ENCODE assay signal across 15 cellular contexts in genomic region chr2:69305166-69305565, GRCh38.
DNase-seq lines count a peak whose midpoint lies in the region; ATAC-seq and TF ChIP-seq lines count a peak whose summit lies in the region.
"Had no signal": no experiment of that assay in that cellular context is flagged by ENCODE, and none has a peak within 500 bp of the region (broad histone marks: within the 10 kb centered on the region; RNA-seq: fewer than 3 reads in every experiment).

No MANE protein-coding gene starts in this region.

- H3K27ac Mint-ChIP-seq in endodermal cell: no peak overlapping the region
- H3K27ac Mint-ChIP-seq: CD4-positive, alpha-beta memory T cell had no signal

- TF ChIP-seq CTCF in HEK293 (tag by site-specific recombination; IDR thresholded peaks at IDR 0.05) (no peak), endodermal cell (conservative IDR thresholded peaks at IDR 0.05) (no peak), osteoblast (IDR thresholded peaks at IDR 0.05; ENCODE audit: extremely low read depth, low read depth, low read length) (no peak)

- no peak overlapping the region for H2BK5ac ChIP-seq in trophoblast cell (ENCODE audit: low read depth, low read length, poor library complexity)

- no peak overlapping the region for H2BK120ac ChIP-seq in trophoblast cell (ENCODE audit: insufficient read depth, low read length, poor library complexity)

- H3K27ac ChIP-seq in HEK293 (ENCODE audit: extremely low read depth, low read depth, low read length) (no peak overlapping the region), endodermal cell (ENCODE audit: low read depth, low read length) (no peak overlapping the region), osteoblast (ENCODE audit: low read depth, low read length) (no peak overlapping the region), trophoblast cell (ENCODE audit: low read depth, low read length) (no peak overlapping the region)

- H3K36me3 Mint-ChIP-seq in endodermal cell (ENCODE audit: low read depth): no peaks in the 10 kb centered on the region
- H3K36me3 Mint-ChIP-seq: CD4-positive, alpha-beta memory T cell had no signal

- H3K14ac ChIP-seq in trophoblast cell (ENCODE audit: low read length): no peak overlapping the region

- H3K9ac ChIP-seq in endodermal cell (ENCODE audit: extremely low read depth, low read length, poor library complexity, severe bottlenecking) (no peak overlapping the region), trophoblast cell (ENCODE audit: low read length) (no peak overlapping the region)

- H3K9me3 Mint-ChIP-seq in endodermal cell: peaks cover 5% of the 10 kb centered on the region

- peaks cover 52% of the 10 kb centered on the region for H3K27me3 Mint-ChIP-seq in endodermal cell (ENCODE audit: insufficient read depth)

- H3K4me3 Mint-ChIP-seq in endodermal cell: no peak overlapping the region

- no peak overlapping the region for H3K4me3 ChIP-seq in HEK293 (ENCODE audit: low read depth, low read length)
- H3K4me3 ChIP-seq in endodermal cell (ENCODE audit: low read length): no peak overlapping the region
- no peak overlapping the region for H3K4me3 ChIP-seq in osteoblast (ENCODE audit: insufficient read depth, low read length)
- no peak overlapping the region for H3K4me3 ChIP-seq in trophoblast cell (ENCODE audit: low read depth, low read length)

- H3K23ac ChIP-seq in trophoblast cell (ENCODE audit: low read length): no peak overlapping the region

- H3K4ac ChIP-seq in trophoblast cell (ENCODE audit: low read depth, low read length): no peak overlapping the region

- peaks cover 5% of the 10 kb centered on the region for H3K79me1 ChIP-seq in trophoblast cell (ENCODE audit: low read length)

- H3K36me3 ChIP-seq in HEK293 (ENCODE audit: control insufficient read depth in 2 of 2, insufficient read depth in 1 of 2, low read length in 2 of 2) (no peaks in the 10 kb centered on the region), endodermal cell (ENCODE audit: control insufficient read depth, insufficient read depth, low read length) (no peaks in the 10 kb centered on the region), osteoblast (ENCODE audit: insufficient read depth, low read length) (no peaks in the 10 kb centered on the region), trophoblast cell (ENCODE audit: control insufficient read depth in 1 of 2, insufficient read depth in 2 of 2, low read length in 2 of 2) (peaks cover 0 to 2% of the 10 kb centered on the region in 2 experiments)

- 89 to 90% methylated on average over 4 to 7 of the region's 7 CpGs for WGBS in endodermal cell (ENCODE audit: insufficient coverage in 1 of 2, insufficient read length in 1 of 2), 2 experiments
- no CpG with 5 or more reads among the region's 7 CpGs for WGBS in trophoblast cell (ENCODE audit: extremely low coverage, insufficient coverage, insufficient read length)

- H3K79me2 ChIP-seq in osteoblast (ENCODE audit: insufficient read depth, low read length) (no peaks in the 10 kb centered on the region), trophoblast cell (ENCODE audit: control insufficient read depth, insufficient read depth, low read length, poor library complexity) (peaks cover 2% of the 10 kb centered on the region)

- H2AFZ ChIP-seq in osteoblast (ENCODE audit: low read length) (no peak overlapping the region), trophoblast cell (ENCODE audit: insufficient read depth, low read length, poor library complexity) (no peak overlapping the region)

- POLR2A ChIA-PET in HEK293 (lab: Yijun Ruan, JAX): interaction anchor here (0.6 to 0.7 kb wide), 4 partner anchors 17 to 232 kb away, joined by 4 to 9 read pairs (median 5); no protein-coding TSS in a partner anchor

- H3K4me2 ChIP-seq in osteoblast (ENCODE audit: insufficient read depth, low read length) (no peak overlapping the region), trophoblast cell (ENCODE audit: low read length) (no peak overlapping the region)

- H3K4me1 ChIP-seq in HEK293 (ENCODE audit: control insufficient read depth, insufficient read depth, low read length) (peaks cover 2% of the 10 kb centered on the region; the same call in 1 of the 2 replicates), endodermal cell (ENCODE audit: control insufficient read depth, insufficient read depth, low read length) (peaks cover 3% of the 10 kb centered on the region), osteoblast (ENCODE audit: insufficient read depth, low read length) (peaks cover 33% of the 10 kb centered on the region), trophoblast cell (ENCODE audit: control insufficient read depth in 1 of 2, insufficient read depth in 2 of 2, low read length in 2 of 2) (peaks cover under 1 to 17% of the 10 kb centered on the region in 2 experiments)

- no peak overlapping the region for H2AK5ac ChIP-seq in trophoblast cell (ENCODE audit: low read length)

- peaks cover 23% of the 10 kb centered on the region for H3K4me1 Mint-ChIP-seq in endodermal cell

- H4K20me1 ChIP-seq in osteoblast (ENCODE audit: insufficient read depth, low read length): no peaks in the 10 kb centered on the region

- peak; percentile 50 for DNase-seq in endodermal cell
- DNase-seq in osteoblast (ENCODE audit: insufficient read length, low spot score, missing footprints): peak; percentile 63
- no peak for DNase-seq in stimulated activated naive CD4-positive, alpha-beta T cell treated with Interleukin-2 at 50 U/mL for 16 hours (lab: John Stamatoyannopoulos, UW)
- no peak for DNase-seq in trophoblast cell
- DNase-seq: 8988T; C1 segment of cervical spinal cord; Calu3; CD4-positive, alpha-beta memory T cell; COR-L47; DMS79 treated with DMSO at 0.1 percent for 48 hours; GF-D8; GM23248; HCEC 1CT had no signal

- CTCF ChIA-PET in HEK293 (lab: Yijun Ruan, JAX): interaction anchor here (0.5 to 2.2 kb wide), 6 partner anchors 15 to 380 kb away, joined by 3 to 7 read pairs (median 3); partner anchors contain the start of gene ANTXR1

- H3K18ac ChIP-seq in trophoblast cell (ENCODE audit: low read length): no peak overlapping the region

- H3K9me3 ChIP-seq in HEK293 (ENCODE audit: control insufficient read depth, insufficient read depth, low read depth, low read length) (no peaks in the 10 kb centered on the region), endodermal cell (ENCODE audit: control insufficient read depth, low read length) (no peaks in the 10 kb centered on the region), osteoblast (ENCODE audit: low read depth, low read length) (peaks cover 2% of the 10 kb centered on the region), trophoblast cell (ENCODE audit: insufficient read depth, low read depth, low read length) (peaks cover 6% of the 10 kb centered on the region)

- H4K8ac ChIP-seq in trophoblast cell (ENCODE audit: low read depth, low read length): no peak overlapping the region

- ATAC-seq in GM19467 (IDR thresholded peaks at IDR 0.05; ENCODE audit: unreplicated experiment): no peak

- H3K27me3 ChIP-seq in endodermal cell (ENCODE audit: control insufficient read depth, insufficient read depth, low read length, poor library complexity, severe bottlenecking) (peaks cover 13% of the 10 kb centered on the region), osteoblast (ENCODE audit: insufficient read depth, low read length) (no peaks in the 10 kb centered on the region), trophoblast cell (ENCODE audit: insufficient read depth, low read length) (no peaks in the 10 kb centered on the region)

- H4K12ac ChIP-seq in trophoblast cell (ENCODE audit: low read depth, low read length): no peak overlapping the region

- no peak overlapping the region for H4K91ac ChIP-seq in trophoblast cell (ENCODE audit: low read depth, low read length)

- no peak overlapping the region for H2BK12ac ChIP-seq in trophoblast cell (ENCODE audit: low read length)

TF ChIP-seq in HEK293, 187 proteins besides CTCF, POLR2A, EP300 and RAD21:
- TF ChIP-seq GLIS1 (tag by site-specific recombination; IDR thresholded peaks at IDR 0.05): 0 out of 2 replicates have a peak, but pooled peaks have one; percentile 21
- TF ChIP-seq ZNF169 (tag by site-specific recombination; IDR thresholded peaks at IDR 0.05): no peak
- no peak for TF ChIP-seq ZNF175 (tag by site-specific recombination; IDR thresholded peaks at IDR 0.05)

Comparison
In these comparisons a context has a peak if more than half of its experiments do, and no peak if none do; other contexts are left out.
1. DNase-seq: peak in endodermal cell (single experiment) and osteoblast (single experiment); none in stimulated activated naive CD4-positive, alpha-beta T cell treated with Interleukin-2 at 50 U/mL for 16 hours (single experiment) and trophoblast cell (0 of 2).